In the genomic region with DNA sequence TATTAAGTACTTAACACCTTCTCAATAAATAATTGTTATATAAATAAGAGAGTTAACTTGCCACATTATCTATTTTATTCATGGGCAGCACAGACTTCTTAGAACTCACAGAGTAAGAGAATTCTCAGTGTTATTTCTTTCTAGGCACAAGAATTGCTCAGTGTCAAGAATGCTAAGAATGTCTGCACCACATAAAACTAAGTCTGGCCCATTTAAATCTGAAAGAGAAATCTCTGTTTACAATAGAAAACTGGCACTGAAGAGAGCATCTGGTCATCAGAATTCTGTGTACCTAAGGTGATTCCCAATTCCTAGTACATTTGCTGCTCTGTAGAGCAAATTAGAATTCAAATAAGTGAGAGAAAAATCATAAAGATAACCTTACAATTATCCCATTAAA, we compare ENCODE assay signal across 1 cellular context.
TF ChIP-seq lines count a peak whose summit lies in the region.

No MANE protein-coding gene starts in this region.

TF ChIP-seq in WTC11, 78 proteins besides CTCF, POLR2A, EP300 and RAD21:
- TF ChIP-seq MLX (CRISPR knock-in tag; IDR thresholded peaks at IDR 0.05) (no peak), ATF1 (CRISPR knock-in tag; IDR thresholded peaks at IDR 0.05) (no peak), CREB1 (CRISPR knock-in tag; IDR thresholded peaks at IDR 0.05) (no peak), OVOL2 (CRISPR knock-in tag; IDR thresholded peaks at IDR 0.05; ENCODE audit: borderline replicate concordance) (no peak), CBFB (CRISPR knock-in tag; IDR thresholded peaks at IDR 0.05; ENCODE audit: low read depth) (no peak), ZNF219 (CRISPR knock-in tag; IDR thresholded peaks at IDR 0.05; ENCODE audit: borderline replicate concordance) (no peak), ZNF396 (CRISPR knock-in tag; IDR thresholded peaks at IDR 0.05; ENCODE audit: borderline replicate concordance) (no peak), NR3C1 (CRISPR knock-in tag; conservative IDR thresholded peaks at IDR 0.05; ENCODE audit: low read depth) (no peak), GTF2I (CRISPR knock-in tag; conservative IDR thresholded peaks at IDR 0.05) (no peak)
- TF ChIP-seq, protein P1, sequence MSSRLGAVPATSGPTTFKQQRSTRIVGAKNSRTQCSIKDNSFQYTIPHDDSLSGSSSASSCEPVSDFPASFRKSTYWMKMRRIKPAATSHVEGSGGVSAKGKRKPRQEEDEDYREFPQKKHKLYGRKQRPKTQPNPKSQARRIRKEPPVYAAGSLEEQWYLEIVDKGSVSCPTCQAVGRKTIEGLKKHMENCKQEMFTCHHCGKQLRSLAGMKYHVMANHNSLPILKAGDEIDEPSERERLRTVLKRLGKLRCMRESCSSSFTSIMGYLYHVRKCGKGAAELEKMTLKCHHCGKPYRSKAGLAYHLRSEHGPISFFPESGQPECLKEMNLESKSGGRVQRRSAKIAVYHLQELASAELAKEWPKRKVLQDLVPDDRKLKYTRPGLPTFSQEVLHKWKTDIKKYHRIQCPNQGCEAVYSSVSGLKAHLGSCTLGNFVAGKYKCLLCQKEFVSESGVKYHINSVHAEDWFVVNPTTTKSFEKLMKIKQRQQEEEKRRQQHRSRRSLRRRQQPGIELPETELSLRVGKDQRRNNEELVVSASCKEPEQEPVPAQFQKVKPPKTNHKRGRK (CRISPR knock-in tag; IDR thresholded peaks at IDR 0.05; ENCODE audit: borderline replicate concordance): no peak
- TF ChIP-seq, protein P2, sequence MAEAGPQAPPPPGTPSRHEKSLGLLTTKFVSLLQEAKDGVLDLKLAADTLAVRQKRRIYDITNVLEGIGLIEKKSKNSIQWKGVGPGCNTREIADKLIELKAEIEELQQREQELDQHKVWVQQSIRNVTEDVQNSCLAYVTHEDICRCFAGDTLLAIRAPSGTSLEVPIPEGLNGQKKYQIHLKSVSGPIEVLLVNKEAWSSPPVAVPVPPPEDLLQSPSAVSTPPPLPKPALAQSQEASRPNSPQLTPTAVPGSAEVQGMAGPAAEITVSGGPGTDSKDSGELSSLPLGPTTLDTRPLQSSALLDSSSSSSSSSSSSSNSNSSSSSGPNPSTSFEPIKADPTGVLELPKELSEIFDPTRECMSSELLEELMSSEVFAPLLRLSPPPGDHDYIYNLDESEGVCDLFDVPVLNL (CRISPR knock-in tag; IDR thresholded peaks at IDR 0.05; ENCODE audit: borderline replicate concordance, low read depth): no peak
